21 cellular contexts compared by ENCODE assay signal in the genomic region with DNA sequence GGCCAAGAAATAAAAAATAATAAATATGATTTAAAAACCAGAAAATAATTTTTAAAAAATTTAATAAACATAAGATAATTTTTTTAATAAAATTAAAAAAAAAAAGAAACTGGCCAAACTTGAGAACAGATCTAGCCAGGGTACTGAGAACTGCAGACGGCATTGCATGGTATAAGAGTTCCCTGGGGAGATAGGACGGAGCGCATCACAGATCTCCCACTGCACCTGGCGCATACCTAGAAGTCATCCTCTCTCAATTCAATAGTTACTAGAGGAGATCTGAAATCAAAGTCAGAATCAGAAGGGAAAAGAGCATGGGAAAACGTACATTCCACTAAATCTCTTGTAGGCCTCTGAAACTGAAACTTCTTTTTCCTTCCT. TPM values are rescaled to one million over a fixed set of nuclear protein-coding genes. Genes with fewer than 3 reads are reported as not detected.
A peak's percentile ranks its signal among the peaks of the same experiment; 100 is the strongest.
DNase-seq lines count a peak whose midpoint lies in the region; ATAC-seq and TF ChIP-seq lines count a peak whose summit lies in the region.
"Had no signal": no experiment of that assay in that cellular context is flagged by ENCODE, and none has a peak within 500 bp of the region (broad histone marks: within the 10 kb centered on the region; RNA-seq: fewer than 3 reads in every experiment).

No MANE protein-coding gene starts in this region.

- no peak for TF ChIP-seq POLR2A in erythroblast (IDR thresholded peaks at IDR 0.05; ENCODE audit: low read length)

- H3K9me2 ChIP-seq in OCI-LY1 (ENCODE audit: low read depth, low read length) = no peaks in the 10 kb centered on the region

- no peaks in the 10 kb centered on the region for H3K36me3 ChIP-seq in OCI-LY1 (ENCODE audit: insufficient read depth, low read length)
- H3K36me3 ChIP-seq: esophagus squamous epithelium, left lung, thoracic aorta had no signal

- peak overlapping the region; percentile 58; the same call in 1 of the 2 replicates for H3K9ac ChIP-seq in OCI-LY1 (ENCODE audit: low read length)
- H3K9ac ChIP-seq: GM23248 had no signal

- no peak overlapping the region for H3K27ac Mint-ChIP-seq in activated CD8-positive, alpha-beta memory T cell treated with anti-CD3 and anti-CD28 coated beads, Interleukin-2, amount 10 ng/mL, durations not matched to agents 7 days and 5 days
- no peak overlapping the region for H3K27ac Mint-ChIP-seq in memory B cell

- H3K4me2 ChIP-seq in OCI-LY1 (ENCODE audit: low read length) = peak overlapping the region; percentile 39; the same call in 1 of the 2 replicates
- H3K4me2 ChIP-seq: A549 had no signal

- no peaks in the 10 kb centered on the region for H3K27me3 ChIP-seq in OCI-LY1 (ENCODE audit: insufficient read depth, low read length)
- H3K27me3 ChIP-seq: esophagus squamous epithelium, left lung had no signal

- peaks cover 5% of the 10 kb centered on the region for H3K36me3 Mint-ChIP-seq in activated CD8-positive, alpha-beta memory T cell treated with anti-CD3 and anti-CD28 coated beads, Interleukin-2, amount 10 ng/mL, durations not matched to agents 7 days and 5 days
- H3K36me3 Mint-ChIP-seq in memory B cell = no peaks in the 10 kb centered on the region

- ATAC-seq in activated CD8-positive, alpha-beta memory T cell treated with anti-CD3 and anti-CD28 coated beads, Interleukin-2, amount 10 ng/mL, durations not matched to agents 7 days and 5 days = no peak
- ATAC-seq in GM18868 (IDR thresholded peaks at IDR 0.05; ENCODE audit: unreplicated experiment) (peak; percentile 19), memory B cell (ENCODE audit: low read depth) (peak; percentile 60)
- ATAC-seq: activated CD8-positive, alpha-beta T cell treated with anti-CD3 and anti-CD28 coated beads, Interleukin-2, amount 10 ng/mL, durations not matched to agents 7 days and 5 days had no signal

- H2AFZ ChIP-seq in OCI-LY1 (ENCODE audit: low read length) = no peak overlapping the region

- CTCF ChIA-PET in activated CD8-positive, alpha-beta memory T cell treated with anti-CD3 and anti-CD28 coated beads, Interleukin-2, amount 10 ng/mL, durations not matched to agents 7 days and 5 days (lab: Charles Lee) = interaction anchor here (1.0 to 4.7 kb wide), 2 partner anchors 21 to 29 kb away, joined by 5 to 35 read pairs; no protein-coding TSS in a partner anchor

- H3F3A ChIP-seq in OCI-LY1 (ENCODE audit: insufficient read depth, low read length) = no peaks in the 10 kb centered on the region

- peak overlapping the region; percentile 96 for H3K27ac ChIP-seq in OCI-LY1 (ENCODE audit: low read depth, low read length, poor library complexity, severe bottlenecking)
- H3K27ac ChIP-seq: A549, C4-2B, GM23248, thoracic aorta had no signal

- no peak overlapping the region for H3K4me3 ChIP-seq in OCI-LY1 (ENCODE audit: low read depth, low read length, poor library complexity, severe bottlenecking)
- H3K4me3 ChIP-seq: A549, esophagus squamous epithelium, GM23248, left lung, thoracic aorta had no signal

- no peak overlapping the region for H3K4me3 Mint-ChIP-seq in activated CD8-positive, alpha-beta memory T cell treated with anti-CD3 and anti-CD28 coated beads, Interleukin-2, amount 10 ng/mL, durations not matched to agents 7 days and 5 days
- peak overlapping the region; percentile 31 for H3K4me3 Mint-ChIP-seq in memory B cell
- H3K4me3 Mint-ChIP-seq: activated CD8-positive, alpha-beta T cell treated with anti-CD3 and anti-CD28 coated beads, Interleukin-2, amount 10 ng/mL, durations not matched to agents 7 days and 5 days had no signal

- no peaks in the 10 kb centered on the region for H3K9me3 Mint-ChIP-seq in activated CD8-positive, alpha-beta memory T cell treated with anti-CD3 and anti-CD28 coated beads, Interleukin-2, amount 10 ng/mL, durations not matched to agents 7 days and 5 days (ENCODE audit: low read depth)
- H3K9me3 Mint-ChIP-seq in memory B cell = no peaks in the 10 kb centered on the region

- no peaks in the 10 kb centered on the region for H4K20me1 ChIP-seq in OCI-LY1 (ENCODE audit: insufficient read depth, low read length)

- no peaks in the 10 kb centered on the region for H3K79me2 ChIP-seq in OCI-LY1 (ENCODE audit: insufficient read depth, low read length)

- peak; percentile 37 for DNase-seq in activated CD8-positive, alpha-beta memory T cell treated with anti-CD3 and anti-CD28 coated beads for 24 hours
- no peak for DNase-seq in activated CD8-positive, alpha-beta memory T cell treated with anti-CD3 and anti-CD28 coated beads, Interleukin-2, amount 10 ng/mL, durations not matched to agents 7 days and 5 days
- DNase-seq in memory B cell (ENCODE audit: low spot score in 2 of 2) (no peak), erythroblast (lab: John Stamatoyannopoulos, UW) (no peak), GM19238 (ENCODE audit: insufficient read length, low spot score) (no peak), NCI-H2227 (lab: John Stamatoyannopoulos, UW; ENCODE audit: unreplicated experiment) (no peak)
- DNase-seq: activated CD8-positive, alpha-beta T cell treated with anti-CD3 and anti-CD28 coated beads, Interleukin-2, amount 10 ng/mL, durations not matched to agents 7 days and 5 days; effector memory CD4-positive, alpha-beta T cell; esophagus squamous epithelium; GDM1; GM23248; NCI-H1092; NCI-H2081; NCI-H446 treated with DMSO at 0.1 percent for 48 hours; occipital lobe had no signal

- H3K4me1 Mint-ChIP-seq in activated CD8-positive, alpha-beta memory T cell treated with anti-CD3 and anti-CD28 coated beads, Interleukin-2, amount 10 ng/mL, durations not matched to agents 7 days and 5 days = peaks cover 79% of the 10 kb centered on the region
- peaks cover 44% of the 10 kb centered on the region for H3K4me1 Mint-ChIP-seq in memory B cell

- peaks cover 7% of the 10 kb centered on the region for H3K27me3 Mint-ChIP-seq in activated CD8-positive, alpha-beta memory T cell treated with anti-CD3 and anti-CD28 coated beads, Interleukin-2, amount 10 ng/mL, durations not matched to agents 7 days and 5 days
- peaks cover 2% of the 10 kb centered on the region for H3K27me3 Mint-ChIP-seq in memory B cell

- H3K9me3 ChIP-seq in OCI-LY1 (ENCODE audit: low read length) = no peaks in the 10 kb centered on the region
- H3K9me3 ChIP-seq: A549, esophagus squamous epithelium, left lung, thoracic aorta had no signal

- TF ChIP-seq CTCF in OCI-LY1 (IDR thresholded peaks at IDR 0.05; ENCODE audit: low read length) = no peak

- H3K4me1 ChIP-seq in OCI-LY1 (ENCODE audit: insufficient read depth, low read length, severe bottlenecking) = peaks cover 78% of the 10 kb centered on the region
- H3K4me1 ChIP-seq: A549 had no signal

RNA-seq across cellular contexts. Expression of a gene that starts 58.9 kb away (rescaled TPM):
- total RNA-seq in activated CD8-positive, alpha-beta memory T cell treated with anti-CD3 and anti-CD28 coated beads, Interleukin-2, amount 10 ng/mL, durations not matched to agents 7 days and 5 days = 10 to 100 TPM in 1 of 2 experiments, 1 to 10 TPM in 1; 3.3 to 12.2 TPM
- total RNA-seq: GM23248, occipital lobe had no signal
